1 cellular context compared by ENCODE assay signal in genomic region chr6:43575772-43576551, GRCh38.
TF ChIP-seq lines count a peak whose summit lies in the region.

TSS of gene POLH (plus strand) at chr6:43576185. CDS start at chr6:43582320, 6,135 bp downstream.
TSS of gene XPO5 (minus strand) at chr6:43576038. CDS start at chr6:43575864, 174 bp downstream.

TF ChIP-seq in HepG2, 621 proteins besides CTCF, POLR2A, EP300 and RAD21 (continued from another document and continues in another):
- TF ChIP-seq, protein P1, sequence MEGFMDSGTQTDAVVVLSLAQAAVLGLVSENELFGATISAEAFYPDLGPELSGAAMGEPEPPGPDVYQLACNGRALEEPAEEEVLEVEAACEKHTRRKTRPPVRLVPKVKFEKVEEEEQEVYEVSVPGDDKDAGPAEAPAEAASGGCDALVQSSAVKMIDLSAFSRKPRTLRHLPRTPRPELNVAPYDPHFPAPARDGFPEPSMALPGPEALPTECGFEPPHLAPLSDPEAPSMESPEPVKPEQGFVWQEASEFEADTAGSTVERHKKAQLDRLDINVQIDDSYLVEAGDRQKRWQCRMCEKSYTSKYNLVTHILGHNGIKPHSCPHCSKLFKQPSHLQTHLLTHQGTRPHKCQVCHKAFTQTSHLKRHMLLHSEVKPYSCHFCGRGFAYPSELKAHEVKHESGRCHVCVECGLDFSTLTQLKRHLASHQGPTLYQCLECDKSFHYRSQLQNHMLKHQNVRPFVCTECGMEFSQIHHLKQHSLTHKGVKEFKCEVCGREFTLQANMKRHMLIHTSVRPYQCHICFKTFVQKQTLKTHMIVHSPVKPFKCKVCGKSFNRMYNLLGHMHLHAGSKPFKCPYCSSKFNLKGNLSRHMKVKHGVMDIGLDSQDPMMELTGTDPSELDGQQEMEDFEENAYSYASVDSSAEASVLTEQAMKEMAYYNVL (CRISPR knock-in tag; IDR thresholded peaks at IDR 0.05; ENCODE audit: borderline replicate concordance), result peak; percentile 38; the same call in 1 of the 2 replicates
- TF ChIP-seq, protein P2, sequence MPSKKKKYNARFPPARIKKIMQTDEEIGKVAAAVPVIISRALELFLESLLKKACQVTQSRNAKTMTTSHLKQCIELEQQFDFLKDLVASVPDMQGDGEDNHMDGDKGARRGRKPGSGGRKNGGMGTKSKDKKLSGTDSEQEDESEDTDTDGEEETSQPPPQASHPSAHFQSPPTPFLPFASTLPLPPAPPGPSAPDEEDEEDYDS (CRISPR knock-in tag; IDR thresholded peaks at IDR 0.05), result peak; percentile 91
- TF ChIP-seq, protein P3, sequence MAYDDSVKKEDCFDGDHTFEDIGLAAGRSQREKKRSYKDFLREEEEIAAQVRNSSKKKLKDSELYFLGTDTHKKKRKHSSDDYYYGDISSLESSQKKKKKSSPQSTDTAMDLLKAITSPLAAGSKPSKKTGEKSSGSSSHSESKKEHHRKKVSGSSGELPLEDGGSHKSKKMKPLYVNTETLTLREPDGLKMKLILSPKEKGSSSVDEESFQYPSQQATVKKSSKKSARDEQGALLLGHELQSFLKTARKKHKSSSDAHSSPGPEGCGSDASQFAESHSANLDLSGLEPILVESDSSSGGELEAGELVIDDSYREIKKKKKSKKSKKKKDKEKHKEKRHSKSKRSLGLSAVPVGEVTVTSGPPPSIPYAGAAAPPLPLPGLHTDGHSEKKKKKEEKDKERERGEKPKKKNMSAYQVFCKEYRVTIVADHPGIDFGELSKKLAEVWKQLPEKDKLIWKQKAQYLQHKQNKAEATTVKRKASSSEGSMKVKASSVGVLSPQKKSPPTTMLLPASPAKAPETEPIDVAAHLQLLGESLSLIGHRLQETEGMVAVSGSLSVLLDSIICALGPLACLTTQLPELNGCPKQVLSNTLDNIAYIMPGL (CRISPR knock-in tag; IDR thresholded peaks at IDR 0.05; ENCODE audit: borderline replicate concordance in 1 of 2, low read depth in 1 of 2), result peak; percentile 93
- TF ChIP-seq JARID2 (CRISPR knock-in tag; IDR thresholded peaks at IDR 0.05; ENCODE audit: insufficient replicate concordance) (no peak), ZNF296 (CRISPR knock-in tag; conservative IDR thresholded peaks at IDR 0.05) (0 out of 2 replicates have a peak, but pooled peaks have one; percentile 8), ZNF124 (CRISPR knock-in tag; IDR thresholded peaks at IDR 0.05) (peak; percentile 80; the same call in 1 of the 2 replicates), ZNF605 (CRISPR knock-in tag; IDR thresholded peaks at IDR 0.05) (peak; percentile 66; the same call in 1 of the 2 replicates), ZNF615 (CRISPR knock-in tag; IDR thresholded peaks at IDR 0.05; ENCODE audit: borderline replicate concordance) (0 out of 2 replicates have a peak, but pooled peaks have one; percentile 59), BCL3 (CRISPR knock-in tag; IDR thresholded peaks at IDR 0.05) (peak; percentile 80; the same call in 1 of the 2 replicates), ATF5 (CRISPR knock-in tag; IDR thresholded peaks at IDR 0.05; ENCODE audit: low read depth) (no peak), ZNF510 (CRISPR knock-in tag; IDR thresholded peaks at IDR 0.05; ENCODE audit: low read depth) (no peak; the same call in 1 of the 2 replicates), NFE2L2 (IDR thresholded peaks at IDR 0.05; ENCODE audit: low read length) (no peak), ZNF143 (CRISPR knock-in tag; IDR thresholded peaks at IDR 0.05) (peak; percentile 47), TBL1XR1 (IDR thresholded peaks at IDR 0.05; ENCODE audit: borderline replicate concordance, low read length, partially characterized antibody) (peak; percentile 55), ZFYVE20 (CRISPR knock-in tag; IDR thresholded peaks at IDR 0.05; ENCODE audit: borderline replicate concordance, low read depth) (0 out of 2 replicates have a peak, but pooled peaks have one; percentile 79), POLR2AphosphoS2 (IDR thresholded peaks at IDR 0.05; ENCODE audit: low read depth, low read length) (no peak), ZNF788 (CRISPR knock-in tag; IDR thresholded peaks at IDR 0.05; ENCODE audit: borderline replicate concordance) (peak; percentile 26; the same call in 1 of the 2 replicates), ZNF737 (CRISPR knock-in tag; IDR thresholded peaks at IDR 0.05; ENCODE audit: borderline replicate concordance) (no peak; the same call in 1 of the 2 replicates), ZNF274 (CRISPR knock-in tag; IDR thresholded peaks at IDR 0.05) (peak; percentile 68), SUZ12 (IDR thresholded peaks at IDR 0.05; ENCODE audit: low read depth, low read length) (no peak), ZBTB49 (CRISPR knock-in tag; IDR thresholded peaks at IDR 0.05; ENCODE audit: borderline replicate concordance) (no peak), GFI1 (CRISPR knock-in tag; IDR thresholded peaks at IDR 0.05; ENCODE audit: borderline replicate concordance) (peak; percentile 79; the same call in 1 of the 2 replicates), ZNF652 (CRISPR knock-in tag; IDR thresholded peaks at IDR 0.05; ENCODE audit: borderline replicate concordance, low read depth) (no peak), NFKBIZ (CRISPR knock-in tag; IDR thresholded peaks at IDR 0.05) (peak; percentile 62; the same call in 1 of the 2 replicates), ZNF776 (CRISPR knock-in tag; IDR thresholded peaks at IDR 0.05) (no peak; the same call in 1 of the 2 replicates), SMAD3 (CRISPR knock-in tag; IDR thresholded peaks at IDR 0.05) (no peak; the same call in 1 of the 2 replicates), ZNF879 (CRISPR knock-in tag; IDR thresholded peaks at IDR 0.05) (no peak; the same call in 1 of the 2 replicates), ZNF781 (CRISPR knock-in tag; IDR thresholded peaks at IDR 0.05; ENCODE audit: borderline replicate concordance, not compliant biosample characterization) (no peak), ZNF746 (CRISPR knock-in tag; IDR thresholded peaks at IDR 0.05) (0 out of 2 replicates have a peak, but pooled peaks have one; percentile 39), FIP1L1 (IDR thresholded peaks at IDR 0.05; ENCODE audit: borderline replicate concordance, insufficient read depth, low read depth, low read length) (no peak), IRX3 (CRISPR knock-in tag; IDR thresholded peaks at IDR 0.05; ENCODE audit: borderline replicate concordance, low read depth) (no peak), LRRFIP1 (CRISPR knock-in tag; conservative IDR thresholded peaks at IDR 0.05) (no peak; the same call in 1 of the 2 replicates), DNMT1 (CRISPR knock-in tag; IDR thresholded peaks at IDR 0.05) (peak; percentile 96; the same call in 1 of the 2 replicates), ZNF138 (CRISPR knock-in tag; IDR thresholded peaks at IDR 0.05; ENCODE audit: low read depth) (peak; percentile 97), YY1 (IDR thresholded peaks at IDR 0.05; ENCODE audit: insufficient read depth, insufficient replicate concordance, low read depth, low read length) (peak; percentile 69), SMARCC2 (IDR thresholded peaks at IDR 0.05) (no peak), PCBP1 (IDR thresholded peaks at IDR 0.05; ENCODE audit: borderline replicate concordance, low read depth, low read length) (no peak), ZNF232 (CRISPR knock-in tag; IDR thresholded peaks at IDR 0.05; ENCODE audit: borderline replicate concordance) (peak; percentile 93; the same call in 1 of the 2 replicates), ONECUT2 (CRISPR knock-in tag; IDR thresholded peaks at IDR 0.05) (no peak; the same call in none of the 2 replicates), ZNF556 (CRISPR knock-in tag; IDR thresholded peaks at IDR 0.05; ENCODE audit: borderline replicate concordance) (peak; percentile 89), ZNF264 (CRISPR knock-in tag; IDR thresholded peaks at IDR 0.05) (peak; percentile 80), SKI (IDR thresholded peaks at IDR 0.05; ENCODE audit: partially characterized antibody) (peak; percentile 84), ZNF530 (CRISPR knock-in tag; IDR thresholded peaks at IDR 0.05; ENCODE audit: low read depth) (peak; percentile 14), ZNF552 (CRISPR knock-in tag; IDR thresholded peaks at IDR 0.05; ENCODE audit: borderline replicate concordance) (no peak), ZNF792 (CRISPR knock-in tag; IDR thresholded peaks at IDR 0.05) (peak; percentile 84), MED8 (CRISPR knock-in tag; IDR thresholded peaks at IDR 0.05; ENCODE audit: insufficient replicate concordance) (peak; percentile 83), ZNF234 (CRISPR knock-in tag; conservative IDR thresholded peaks at IDR 0.05) (peak; percentile 87), TP53 (CRISPR knock-in tag; conservative IDR thresholded peaks at IDR 0.05) (peak; percentile 66), ZNF891 (CRISPR knock-in tag; IDR thresholded peaks at IDR 0.05) (peak; percentile 77), THAP8 (CRISPR knock-in tag; IDR thresholded peaks at IDR 0.05; ENCODE audit: borderline replicate concordance) (peak; percentile 79), ZBTB25 (CRISPR knock-in tag; IDR thresholded peaks at IDR 0.05) (peak; percentile 76)
- TF ChIP-seq, protein P4, sequence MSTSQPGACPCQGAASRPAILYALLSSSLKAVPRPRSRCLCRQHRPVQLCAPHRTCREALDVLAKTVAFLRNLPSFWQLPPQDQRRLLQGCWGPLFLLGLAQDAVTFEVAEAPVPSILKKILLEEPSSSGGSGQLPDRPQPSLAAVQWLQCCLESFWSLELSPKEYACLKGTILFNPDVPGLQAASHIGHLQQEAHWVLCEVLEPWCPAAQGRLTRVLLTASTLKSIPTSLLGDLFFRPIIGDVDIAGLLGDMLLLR (CRISPR knock-in tag; IDR thresholded peaks at IDR 0.05), result peak; percentile 90
- TF ChIP-seq, protein P5, sequence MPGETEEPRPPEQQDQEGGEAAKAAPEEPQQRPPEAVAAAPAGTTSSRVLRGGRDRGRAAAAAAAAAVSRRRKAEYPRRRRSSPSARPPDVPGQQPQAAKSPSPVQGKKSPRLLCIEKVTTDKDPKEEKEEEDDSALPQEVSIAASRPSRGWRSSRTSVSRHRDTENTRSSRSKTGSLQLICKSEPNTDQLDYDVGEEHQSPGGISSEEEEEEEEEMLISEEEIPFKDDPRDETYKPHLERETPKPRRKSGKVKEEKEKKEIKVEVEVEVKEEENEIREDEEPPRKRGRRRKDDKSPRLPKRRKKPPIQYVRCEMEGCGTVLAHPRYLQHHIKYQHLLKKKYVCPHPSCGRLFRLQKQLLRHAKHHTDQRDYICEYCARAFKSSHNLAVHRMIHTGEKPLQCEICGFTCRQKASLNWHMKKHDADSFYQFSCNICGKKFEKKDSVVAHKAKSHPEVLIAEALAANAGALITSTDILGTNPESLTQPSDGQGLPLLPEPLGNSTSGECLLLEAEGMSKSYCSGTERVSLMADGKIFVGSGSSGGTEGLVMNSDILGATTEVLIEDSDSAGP (CRISPR knock-in tag; IDR thresholded peaks at IDR 0.05; ENCODE audit: borderline replicate concordance), result peak; percentile 97
